In genomic region chr9:127578952-127579853, GRCh38 we compare ENCODE assay signal across 8 cellular contexts. TPM values are rescaled to one million over a fixed set of nuclear protein-coding genes. Genes with fewer than 3 reads are reported as not detected.
DNase-seq lines count a peak whose midpoint lies in the region; ATAC-seq and TF ChIP-seq lines count a peak whose summit lies in the region.

No MANE protein-coding gene starts in this region.

- in situ Hi-C loops in G401 (cut with HindIII; ENCODE audit: low sequenced_read_pairs), result no loop called here

- intact Hi-C loops in left ventricle myocardium superior (cut with micrococcal nuclease), result no loop called here

- TF ChIP-seq POLR2A in upper lobe of left lung (IDR thresholded peaks at IDR 0.05), result peak in 2 of 4 donors; percentile 32 to 69

- H3K9me3 ChIP-seq in upper lobe of left lung, result no peaks in the 10 kb centered on the region

- ATAC-seq in left ventricle myocardium superior (peak; percentile 92), upper lobe of left lung (ENCODE audit: low FRiP score in 2 of 2) (peak; percentile 94 to 95), GM19324 (IDR thresholded peaks at IDR 0.05; ENCODE audit: low FRiP score, unreplicated experiment) (no peak)

- whole genome bisulfite sequencing in upper lobe of left lung, 2 donors, result 19 to 33% methylated on average over 15 to 19 of the region's 21 CpGs

- peak overlapping the region in 3 of 4 donors; percentile 17 to 41 (median 36) for H3K4me3 ChIP-seq in upper lobe of left lung

- H3K4me1 ChIP-seq in upper lobe of left lung, result peaks cover 39 to 72% (median 49%) of the 10 kb centered on the region in 4 donors

- peak overlapping the region; percentile 91 for H3K27ac ChIP-seq in angular gyrus (ENCODE audit: low read depth, low read length)
- H3K27ac ChIP-seq in upper lobe of left lung, result peak overlapping the region; percentile 88 to 97 (median 94)

- no peaks in the 10 kb centered on the region for H3K27me3 ChIP-seq in upper lobe of left lung

- peak in 5 of 6 experiments; percentile 2 to 53 (median 44) for TF ChIP-seq CTCF in upper lobe of left lung (IDR thresholded peaks at IDR 0.05)

- H3K36me3 ChIP-seq in upper lobe of left lung, result no peaks in the 10 kb centered on the region

- TF ChIP-seq EP300 in upper lobe of left lung (IDR thresholded peaks at IDR 0.05), result peak in 2 of 4 donors; percentile 72 to 86

- DNase-seq in G401 (ENCODE audit: low spot score) (peak; percentile 96), NCI-H1092 (lab: John Stamatoyannopoulos, UW) (peak; percentile 82), T1000 (lab: John Stamatoyannopoulos, UW) (peak; percentile 91), left ventricle myocardium superior (peak; percentile 84), putamen (ENCODE audit: low spot score) (peak; percentile 62), upper lobe of left lung (peak; percentile 90 to 98)

RNA-seq across cellular contexts. Expression of gene STXBP1, which starts 32.9 kb away (rescaled TPM):
- 2.8 and 11.2 TPM in 2 replicates for total RNA-seq in G401 (2014; rRNA removed; shearing (Covaris generic))
- total RNA-seq in left ventricle myocardium superior (49.4 TPM), upper lobe of left lung (100 to 1,000 TPM in 2 of 6 donors, 10 to 100 TPM in 4; 44.6 to 124 (median 76.1) TPM)
